Comparison of ENCODE assay signal across 6 cellular contexts in genomic region chr2:99153921-99154604, GRCh38. TPM values are rescaled to one million over a fixed set of nuclear protein-coding genes. Genes with fewer than 3 reads are reported as not detected.
A peak's percentile ranks its signal among the peaks of the same experiment; 100 is the strongest.
DNase-seq lines count a peak whose midpoint lies in the region; ATAC-seq and TF ChIP-seq lines count a peak whose summit lies in the region.

No MANE protein-coding gene starts in this region.

- H3K4me3 Mint-ChIP-seq in CD8-positive, alpha-beta T cell = peak overlapping the region; percentile 84

- CTCF ChIA-PET in CD8-positive, alpha-beta T cell (lab: Charles Lee) = interaction anchor here (1.4 kb wide), 1 partner anchor 13 kb away, joined by 10 read pairs; the partner anchor contains the start of gene C2orf15

- H3K27me3 ChIP-seq in CD8-positive, alpha-beta T cell (ENCODE audit: insufficient read depth, low read length) = no peaks in the 10 kb centered on the region

- H3K4me1 ChIP-seq in CD8-positive, alpha-beta T cell (ENCODE audit: insufficient read depth, low read length) = peaks cover 28% of the 10 kb centered on the region

- peaks cover 26% of the 10 kb centered on the region for H3K4me1 Mint-ChIP-seq in CD8-positive, alpha-beta T cell (ENCODE audit: low read depth)

- no peak for DNase-seq in CD8-positive, alpha-beta T cell
- DNase-seq in kidney tubule cell (ENCODE audit: low spot score) (peak; percentile 10), AML-193 (lab: John Stamatoyannopoulos, UW) (no peak)

- intact Hi-C loops in CD8-positive, alpha-beta T cell (cut with DNase I, micrococcal nuclease) = loop anchor here (1.0 to 10.0 kb wide), 8 partner anchors 13 to 1507 kb away; partner anchors contain the start of genes TMEM131 (in 2 of the 2), C2orf15 (in 1 of the 2), COA5 (in 1 of the 2) and COX5B (in 1 of the 2)

- peak overlapping the region; percentile 96 for H3K27ac ChIP-seq in CD8-positive, alpha-beta T cell (ENCODE audit: low read depth, low read length)

- peaks cover 38% of the 10 kb centered on the region for H3K36me3 Mint-ChIP-seq in CD8-positive, alpha-beta T cell

- no peak for ATAC-seq in CD8-positive, alpha-beta T cell
- ATAC-seq in SK-N-SH treated with all-trans-retinoic acid at 6 μM for 48 hours = peak; percentile 2; the same call in 1 of the 3 replicates
- no peak for ATAC-seq in HG02938 (IDR thresholded peaks at IDR 0.05; ENCODE audit: unreplicated experiment)
- no peak for ATAC-seq in HG03520 (IDR thresholded peaks at IDR 0.05; ENCODE audit: unreplicated experiment)

- H3K27ac Mint-ChIP-seq in CD8-positive, alpha-beta T cell = no peak overlapping the region

- H3K9me3 Mint-ChIP-seq in CD8-positive, alpha-beta T cell = no peaks in the 10 kb centered on the region

- H3K36me3 ChIP-seq in CD8-positive, alpha-beta T cell (ENCODE audit: insufficient read depth, low read length) = no peaks in the 10 kb centered on the region

- H3K9me3 ChIP-seq in CD8-positive, alpha-beta T cell (ENCODE audit: low read length) = no peaks in the 10 kb centered on the region

- no peaks in the 10 kb centered on the region for H3K27me3 Mint-ChIP-seq in CD8-positive, alpha-beta T cell (ENCODE audit: low read depth)

- POLR2A ChIA-PET in CD8-positive, alpha-beta T cell (lab: Charles Lee) = interaction anchor here (0.6 to 2.9 kb wide), 7 partner anchors 10 to 183 kb away, joined by 3 to 56 read pairs (median 4); partner anchors contain the start of genes C2orf15, EIF5B and MITD1

- no peak for TF ChIP-seq CTCF in CD8-positive, alpha-beta T cell (IDR thresholded peaks at IDR 0.05)

- peak overlapping the region; percentile 92 for H3K4me3 ChIP-seq in CD8-positive, alpha-beta T cell (ENCODE audit: low read depth, low read length)

TF ChIP-seq in SK-N-SH treated with all-trans-retinoic acid at 6 μM for 48 hours, 23 proteins besides CTCF, POLR2A, EP300 and RAD21:
- TF ChIP-seq TOX (CRISPR knock-in tag; IDR thresholded peaks at IDR 0.05; ENCODE audit: borderline replicate concordance) (no peak), CREB5 (CRISPR knock-in tag; IDR thresholded peaks at IDR 0.05; ENCODE audit: low read depth) (no peak), ISL1 (CRISPR knock-in tag; IDR thresholded peaks at IDR 0.05) (no peak), CSDC2 (CRISPR knock-in tag; IDR thresholded peaks at IDR 0.05) (no peak), ZFP30 (CRISPR knock-in tag; IDR thresholded peaks at IDR 0.05) (no peak)

RNA-seq across cellular contexts. Expression of gene TSGA10, which starts 0.7 kb away (rescaled TPM):
- 10 to 100 TPM; 14.4 to 14.9 TPM for total RNA-seq in CD8-positive, alpha-beta T cell

RNA-seq across cellular contexts. Expression of gene LIPT1, which starts 0.7 kb away (rescaled TPM):
- total RNA-seq in CD8-positive, alpha-beta T cell = 10 to 100 TPM in 1 of 2 experiments, 1 to 10 TPM in 1; 9.7 to 11.0 TPM

RNA-seq across cellular contexts. Expression of gene C2orf15, which starts 12.6 kb away (rescaled TPM):
- 1 to 10 TPM; 1.3 to 1.8 TPM for total RNA-seq in CD8-positive, alpha-beta T cell

RNA-seq across cellular contexts. Expression of gene MITD1, which starts 26.8 kb away (rescaled TPM):
- 10 to 100 TPM; 12.6 to 15.6 TPM for total RNA-seq in CD8-positive, alpha-beta T cell

RNA-seq across cellular contexts. Expression of gene MRPL30, which starts 26.9 kb away (rescaled TPM):
- total RNA-seq in CD8-positive, alpha-beta T cell = 10 to 100 TPM in 1 of 2 experiments, 1 to 10 TPM in 1; 9.4 to 11.4 TPM
